Comparison of ENCODE assay signal across 1 cellular context in the genomic region with DNA sequence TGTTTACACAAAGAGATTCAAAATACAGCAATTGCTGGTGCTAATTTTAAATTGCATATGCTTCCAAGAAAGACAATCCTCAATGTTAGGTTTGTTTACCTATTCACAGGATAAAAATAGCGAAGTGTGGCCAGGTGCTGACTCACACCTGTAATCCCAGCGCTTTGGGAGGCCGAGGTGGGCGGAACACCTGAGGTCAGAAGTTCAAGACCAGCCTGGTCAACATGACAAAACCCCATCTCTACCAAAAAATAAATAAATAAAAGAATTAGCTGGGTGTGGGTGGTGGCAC.
TF ChIP-seq lines count a peak whose summit lies in the region.

No MANE protein-coding gene starts in this region.

TF ChIP-seq in HepG2, 621 proteins besides CTCF, POLR2A, EP300 and RAD21:
- TF ChIP-seq, protein P1, sequence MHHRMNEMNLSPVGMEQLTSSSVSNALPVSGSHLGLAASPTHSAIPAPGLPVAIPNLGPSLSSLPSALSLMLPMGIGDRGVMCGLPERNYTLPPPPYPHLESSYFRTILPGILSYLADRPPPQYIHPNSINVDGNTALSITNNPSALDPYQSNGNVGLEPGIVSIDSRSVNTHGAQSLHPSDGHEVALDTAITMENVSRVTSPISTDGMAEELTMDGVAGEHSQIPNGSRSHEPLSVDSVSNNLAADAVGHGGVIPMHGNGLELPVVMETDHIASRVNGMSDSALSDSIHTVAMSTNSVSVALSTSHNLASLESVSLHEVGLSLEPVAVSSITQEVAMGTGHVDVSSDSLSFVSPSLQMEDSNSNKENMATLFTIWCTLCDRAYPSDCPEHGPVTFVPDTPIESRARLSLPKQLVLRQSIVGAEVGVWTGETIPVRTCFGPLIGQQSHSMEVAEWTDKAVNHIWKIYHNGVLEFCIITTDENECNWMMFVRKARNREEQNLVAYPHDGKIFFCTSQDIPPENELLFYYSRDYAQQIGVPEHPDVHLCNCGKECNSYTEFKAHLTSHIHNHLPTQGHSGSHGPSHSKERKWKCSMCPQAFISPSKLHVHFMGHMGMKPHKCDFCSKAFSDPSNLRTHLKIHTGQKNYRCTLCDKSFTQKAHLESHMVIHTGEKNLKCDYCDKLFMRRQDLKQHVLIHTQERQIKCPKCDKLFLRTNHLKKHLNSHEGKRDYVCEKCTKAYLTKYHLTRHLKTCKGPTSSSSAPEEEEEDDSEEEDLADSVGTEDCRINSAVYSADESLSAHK (CRISPR knock-in tag; IDR thresholded peaks at IDR 0.05; ENCODE audit: borderline replicate concordance), result no peak
- TF ChIP-seq NFE2L2 (IDR thresholded peaks at IDR 0.05; ENCODE audit: low read length) (no peak), FOSL2 (CRISPR knock-in tag; IDR thresholded peaks at IDR 0.05) (0 out of 2 replicates have a peak, but pooled peaks have one; percentile 21), NCOA2 (CRISPR knock-in tag; IDR thresholded peaks at IDR 0.05) (no peak), MTA3 (CRISPR knock-in tag; IDR thresholded peaks at IDR 0.05) (no peak), ZNF383 (CRISPR knock-in tag; IDR thresholded peaks at IDR 0.05; ENCODE audit: borderline replicate concordance) (no peak), DNMT1 (CRISPR knock-in tag; IDR thresholded peaks at IDR 0.05) (no peak), ATF7 (IDR thresholded peaks at IDR 0.05) (no peak), ATF7 (CRISPR knock-in tag; IDR thresholded peaks at IDR 0.05) (no peak), RARA (CRISPR knock-in tag; IDR thresholded peaks at IDR 0.05) (peak; percentile 30; the same call in 1 of the 2 replicates), ZC3H4 (CRISPR knock-in tag; IDR thresholded peaks at IDR 0.05; ENCODE audit: borderline replicate concordance) (no peak)
- TF ChIP-seq, protein P2, sequence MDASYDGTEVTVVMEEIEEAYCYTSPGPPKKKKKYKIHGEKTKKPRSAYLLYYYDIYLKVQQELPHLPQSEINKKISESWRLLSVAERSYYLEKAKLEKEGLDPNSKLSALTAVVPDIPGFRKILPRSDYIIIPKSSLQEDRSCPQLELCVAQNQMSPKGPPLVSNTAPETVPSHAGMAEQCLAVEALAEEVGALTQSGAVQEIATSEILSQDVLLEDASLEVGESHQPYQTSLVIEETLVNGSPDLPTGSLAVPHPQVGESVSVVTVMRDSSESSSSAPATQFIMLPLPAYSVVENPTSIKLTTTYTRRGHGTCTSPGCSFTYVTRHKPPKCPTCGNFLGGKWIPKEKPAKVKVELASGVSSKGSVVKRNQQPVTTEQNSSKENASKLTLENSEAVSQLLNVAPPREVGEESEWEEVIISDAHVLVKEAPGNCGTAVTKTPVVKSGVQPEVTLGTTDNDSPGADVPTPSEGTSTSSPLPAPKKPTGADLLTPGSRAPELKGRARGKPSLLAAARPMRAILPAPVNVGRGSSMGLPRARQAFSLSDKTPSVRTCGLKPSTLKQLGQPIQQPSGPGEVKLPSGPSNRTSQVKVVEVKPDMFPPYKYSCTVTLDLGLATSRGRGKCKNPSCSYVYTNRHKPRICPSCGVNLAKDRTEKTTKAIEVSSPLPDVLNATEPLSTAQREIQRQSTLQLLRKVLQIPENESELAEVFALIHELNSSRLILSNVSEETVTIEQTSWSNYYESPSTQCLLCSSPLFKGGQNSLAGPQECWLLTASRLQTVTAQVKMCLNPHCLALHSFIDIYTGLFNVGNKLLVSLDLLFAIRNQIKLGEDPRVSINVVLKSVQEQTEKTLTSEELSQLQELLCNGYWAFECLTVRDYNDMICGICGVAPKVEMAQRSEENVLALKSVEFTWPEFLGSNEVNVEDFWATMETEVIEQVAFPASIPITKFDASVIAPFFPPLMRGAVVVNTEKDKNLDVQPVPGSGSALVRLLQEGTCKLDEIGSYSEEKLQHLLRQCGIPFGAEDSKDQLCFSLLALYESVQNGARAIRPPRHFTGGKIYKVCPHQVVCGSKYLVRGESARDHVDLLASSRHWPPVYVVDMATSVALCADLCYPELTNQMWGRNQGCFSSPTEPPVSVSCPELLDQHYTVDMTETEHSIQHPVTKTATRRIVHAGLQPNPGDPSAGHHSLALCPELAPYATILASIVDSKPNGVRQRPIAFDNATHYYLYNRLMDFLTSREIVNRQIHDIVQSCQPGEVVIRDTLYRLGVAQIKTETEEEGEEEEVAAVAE (CRISPR knock-in tag; IDR thresholded peaks at IDR 0.05; ENCODE audit: borderline replicate concordance), result no peak
- TF ChIP-seq, protein P3, sequence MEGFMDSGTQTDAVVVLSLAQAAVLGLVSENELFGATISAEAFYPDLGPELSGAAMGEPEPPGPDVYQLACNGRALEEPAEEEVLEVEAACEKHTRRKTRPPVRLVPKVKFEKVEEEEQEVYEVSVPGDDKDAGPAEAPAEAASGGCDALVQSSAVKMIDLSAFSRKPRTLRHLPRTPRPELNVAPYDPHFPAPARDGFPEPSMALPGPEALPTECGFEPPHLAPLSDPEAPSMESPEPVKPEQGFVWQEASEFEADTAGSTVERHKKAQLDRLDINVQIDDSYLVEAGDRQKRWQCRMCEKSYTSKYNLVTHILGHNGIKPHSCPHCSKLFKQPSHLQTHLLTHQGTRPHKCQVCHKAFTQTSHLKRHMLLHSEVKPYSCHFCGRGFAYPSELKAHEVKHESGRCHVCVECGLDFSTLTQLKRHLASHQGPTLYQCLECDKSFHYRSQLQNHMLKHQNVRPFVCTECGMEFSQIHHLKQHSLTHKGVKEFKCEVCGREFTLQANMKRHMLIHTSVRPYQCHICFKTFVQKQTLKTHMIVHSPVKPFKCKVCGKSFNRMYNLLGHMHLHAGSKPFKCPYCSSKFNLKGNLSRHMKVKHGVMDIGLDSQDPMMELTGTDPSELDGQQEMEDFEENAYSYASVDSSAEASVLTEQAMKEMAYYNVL (CRISPR knock-in tag; IDR thresholded peaks at IDR 0.05; ENCODE audit: borderline replicate concordance), result no peak
- TF ChIP-seq, protein P4, sequence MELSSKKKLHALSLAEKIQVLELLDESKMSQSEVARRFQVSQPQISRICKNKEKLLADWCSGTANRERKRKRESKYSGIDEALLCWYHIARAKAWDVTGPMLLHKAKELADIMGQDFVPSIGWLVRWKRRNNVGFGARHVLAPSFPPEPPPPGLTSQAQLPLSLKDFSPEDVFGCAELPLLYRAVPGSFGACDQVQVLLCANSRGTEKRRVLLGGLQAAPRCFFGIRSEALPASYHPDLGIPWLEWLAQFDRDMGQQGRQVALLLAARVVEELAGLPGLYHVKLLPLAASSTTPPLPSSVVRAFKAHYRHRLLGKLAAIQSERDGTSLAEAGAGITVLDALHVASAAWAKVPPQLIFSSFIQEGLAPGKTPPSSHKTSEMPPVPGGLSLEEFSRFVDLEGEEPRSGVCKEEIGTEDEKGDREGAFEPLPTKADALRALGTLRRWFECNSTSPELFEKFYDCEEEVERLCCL (CRISPR knock-in tag; IDR thresholded peaks at IDR 0.05; ENCODE audit: borderline replicate concordance), result no peak
